1 cellular context compared by ENCODE assay signal in genomic region chr1:54186056-54186455, GRCh38.
TF ChIP-seq lines count a peak whose summit lies in the region.

No MANE protein-coding gene starts in this region.

TF ChIP-seq in K562, 482 proteins besides CTCF, POLR2A, EP300 and RAD21 (continued from another document):
- no peak for TF ChIP-seq AFF1 (IDR thresholded peaks at IDR 0.05; ENCODE audit: low read depth in 1 of 2, partially characterized antibody in 2 of 2)
- TF ChIP-seq ZMIZ1 (IDR thresholded peaks at IDR 0.05; ENCODE audit: low read depth in 2 of 2, low read length in 2 of 2), result no peak
- no peak for TF ChIP-seq ZNF263 (CRISPR knock-in tag; IDR thresholded peaks at IDR 0.05; ENCODE audit: borderline replicate concordance)
- no peak for TF ChIP-seq MITF (IDR thresholded peaks at IDR 0.05)
- no peak for TF ChIP-seq RBM14 (IDR thresholded peaks at IDR 0.05; ENCODE audit: borderline replicate concordance, insufficient read depth, low read depth, low read length)
- TF ChIP-seq HDAC6 (IDR thresholded peaks at IDR 0.05; ENCODE audit: low read depth, low read length), result no peak
- TF ChIP-seq TEAD2 (tag; IDR thresholded peaks at IDR 0.05), result no peak
- TF ChIP-seq ZNF511 (CRISPR knock-in tag; IDR thresholded peaks at IDR 0.05), result no peak
- TF ChIP-seq NR2C1 (IDR thresholded peaks at IDR 0.05), result no peak
- TF ChIP-seq NR2C1 (tag; IDR thresholded peaks at IDR 0.05), result no peak
- peak; percentile 54; the same call in 1 of the 2 replicates for TF ChIP-seq ATF7 (IDR thresholded peaks at IDR 0.05)
- no peak for TF ChIP-seq KDM4B (IDR thresholded peaks at IDR 0.05; ENCODE audit: borderline replicate concordance in 2 of 2, low read depth in 1 of 2)
